9 cellular contexts compared by ENCODE assay signal in the genomic region with DNA sequence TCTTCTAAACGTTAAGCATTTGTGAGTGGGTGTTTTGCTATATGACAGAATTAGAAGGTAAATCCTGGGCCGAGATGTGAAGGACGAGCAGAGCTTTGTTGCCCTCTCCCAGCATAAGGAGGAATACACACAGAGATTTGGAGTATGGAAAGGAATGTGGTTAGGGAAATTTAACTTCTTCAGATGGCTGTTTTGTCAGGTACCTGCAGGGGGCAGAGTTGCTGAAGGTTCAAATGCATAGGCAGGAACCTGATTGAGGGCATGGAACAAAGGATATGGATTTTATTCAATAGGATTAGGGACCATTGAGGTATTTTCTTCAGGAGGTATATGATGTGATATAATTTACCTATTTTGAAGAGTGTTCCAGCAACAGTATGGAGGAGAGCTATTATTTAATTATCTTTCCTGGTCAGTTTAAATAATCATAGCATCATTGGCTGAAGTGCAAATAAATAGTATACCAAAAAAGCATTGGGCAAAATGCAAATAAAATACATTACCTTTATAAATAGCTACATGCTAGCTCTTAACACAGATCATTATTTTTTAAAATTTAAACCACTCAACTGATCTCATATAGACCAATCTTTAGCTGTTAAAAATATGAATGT.
DNase-seq lines count a peak whose midpoint lies in the region; ATAC-seq and TF ChIP-seq lines count a peak whose summit lies in the region.
"Had no signal": no experiment of that assay in that cellular context is flagged by ENCODE, and none has a peak within 500 bp of the region (broad histone marks: within the 10 kb centered on the region; RNA-seq: fewer than 3 reads in every experiment).

No MANE protein-coding gene starts in this region.

- H3K4me3 Mint-ChIP-seq in activated CD4-positive, alpha-beta T cell treated with anti-CD3 and anti-CD28 coated beads, Interleukin-2, amount 10 ng/mL, durations not matched to agents 7 days and 5 days: no peak overlapping the region
- H3K4me3 Mint-ChIP-seq: activated naive CD8-positive, alpha-beta T cell had no signal

- no peak overlapping the region for H3K27ac Mint-ChIP-seq in activated CD4-positive, alpha-beta T cell treated with anti-CD3 and anti-CD28 coated beads, Interleukin-2, amount 10 ng/mL, durations not matched to agents 7 days and 5 days
- H3K27ac Mint-ChIP-seq: activated naive CD8-positive, alpha-beta T cell had no signal

- H3K36me3 ChIP-seq in H7 (replicated peaks; ENCODE audit: control insufficient read depth, insufficient read depth, low read length) (no peaks in the 10 kb centered on the region), upper lobe of right lung (no peaks in the 10 kb centered on the region)

- no peak overlapping the region for H3K27ac ChIP-seq in upper lobe of right lung

- POLR2A ChIA-PET in activated CD4-positive, alpha-beta T cell treated with anti-CD3 and anti-CD28 coated beads, Interleukin-2, amount 10 ng/mL, durations not matched to agents 7 days and 5 days (lab: Charles Lee): no interaction called here

- ATAC-seq in upper lobe of right lung: peak; percentile 76

- intact Hi-C loops in upper lobe of right lung (cut with DNase I): no loop called here

- H3K36me3 Mint-ChIP-seq in activated CD4-positive, alpha-beta T cell treated with anti-CD3 and anti-CD28 coated beads, Interleukin-2, amount 10 ng/mL, durations not matched to agents 7 days and 5 days (ENCODE audit: low read depth): no peaks in the 10 kb centered on the region
- H3K36me3 Mint-ChIP-seq: activated naive CD8-positive, alpha-beta T cell had no signal

- H3K4me1 Mint-ChIP-seq in activated CD4-positive, alpha-beta T cell treated with anti-CD3 and anti-CD28 coated beads, Interleukin-2, amount 10 ng/mL, durations not matched to agents 7 days and 5 days: no peaks in the 10 kb centered on the region

- H3K9me3 ChIP-seq in upper lobe of right lung: no peaks in the 10 kb centered on the region

- no peaks in the 10 kb centered on the region for H3K27me3 Mint-ChIP-seq in activated CD4-positive, alpha-beta T cell treated with anti-CD3 and anti-CD28 coated beads, Interleukin-2, amount 10 ng/mL, durations not matched to agents 7 days and 5 days
- H3K27me3 Mint-ChIP-seq: activated naive CD8-positive, alpha-beta T cell had no signal

- H3K27me3 ChIP-seq in H7 (ENCODE audit: control insufficient read depth, insufficient read depth, low read length): no peaks in the 10 kb centered on the region
- no peaks in the 10 kb centered on the region for H3K27me3 ChIP-seq in upper lobe of right lung

- peak; percentile 55 for TF ChIP-seq CTCF in upper lobe of right lung (IDR thresholded peaks at IDR 0.05)

- DNase-seq in SIG-M5 treated with dmso at 0.1 percent for 504 hours (lab: John Stamatoyannopoulos, UW; ENCODE audit: unreplicated experiment) (peak; percentile 4), SIG-M5 (lab: John Stamatoyannopoulos, UW) (no peak), H7 (peak; percentile 6), NCI-H1092 treated with DMSO at 0.1 percent for 48 hours (lab: John Stamatoyannopoulos, UW) (peak; percentile 60), iPS-NIHi7 (ENCODE audit: extremely low spot score) (peak; percentile 57), upper lobe of right lung (no peak), MV-4-11 (lab: John Stamatoyannopoulos, UW) (no peak)
- peak; percentile 30 for DNase-seq in activated CD4-positive, alpha-beta T cell treated with anti-CD3 and anti-CD28 coated beads, Interleukin-2, amount 10 ng/mL, durations not matched to agents 7 days and 5 days

- H3K4me1 ChIP-seq in upper lobe of right lung: no peaks in the 10 kb centered on the region

- CTCF ChIA-PET in activated CD4-positive, alpha-beta T cell treated with anti-CD3 and anti-CD28 coated beads, Interleukin-2, amount 10 ng/mL, durations not matched to agents 7 days and 5 days (lab: Charles Lee): interaction anchor here (0.9 to 1.0 kb wide), 2 partner anchors 36 to 290 kb away, joined by 3 to 5 read pairs; no protein-coding TSS in a partner anchor

- H3K9me3 Mint-ChIP-seq in activated CD4-positive, alpha-beta T cell treated with anti-CD3 and anti-CD28 coated beads, Interleukin-2, amount 10 ng/mL, durations not matched to agents 7 days and 5 days: no peaks in the 10 kb centered on the region

- H3K4me3 ChIP-seq in H7 (ENCODE audit: insufficient read depth, low read depth, low read length) (no peak overlapping the region), upper lobe of right lung (no peak overlapping the region)

Comparison
In these comparisons a context has a peak if more than half of its experiments do, and no peak if none do; other contexts are left out.
1. DNase-seq: peak in SIG-M5 treated with dmso at 0.1 percent for 504 hours (single experiment), H7 (single experiment), NCI-H1092 treated with DMSO at 0.1 percent for 48 hours (single experiment), activated CD4-positive, alpha-beta T cell treated with anti-CD3 and anti-CD28 coated beads, Interleukin-2, amount 10 ng/mL, durations not matched to agents 7 days and 5 days (single experiment) and iPS-NIHi7 (single experiment); none in SIG-M5 (single experiment), upper lobe of right lung (single experiment) and MV-4-11 (single experiment).